ENCODE assay signal across 3 cellular contexts in genomic region chr3:149337486-149337885, GRCh38. TPM values are rescaled to one million over a fixed set of nuclear protein-coding genes. Genes with fewer than 3 reads are reported as not detected.
"Had no signal": no experiment of that assay in that cellular context is flagged by ENCODE, and none has a peak within 500 bp of the region (broad histone marks: within the 10 kb centered on the region; RNA-seq: fewer than 3 reads in every experiment).

No MANE protein-coding gene starts in this region.

RNA-seq across cellular contexts. Expression of gene TM4SF18, which starts 4.0 kb away (rescaled TPM):
- total RNA-seq: GM23248, HT-29 had no signal
- polyA plus RNA-seq: GM23248, IMR-90 had no signal
